In genomic region chr2:122007577-122007976, GRCh38 we compare ENCODE assay signal across 14 cellular contexts.
"Had no signal": no experiment of that assay in that cellular context is flagged by ENCODE, and none has a peak within 500 bp of the region (broad histone marks: within the 10 kb centered on the region; RNA-seq: fewer than 3 reads in every experiment).

No MANE protein-coding gene starts in this region.

- H3K36me3 ChIP-seq: ascending aorta, gastrocnemius medialis, heart right ventricle, spleen had no signal

- H3K27ac Mint-ChIP-seq: activated naive CD4-positive, alpha-beta T cell treated with anti-CD3 and anti-CD28 coated beads, Interleukin-2, amount 10 ng/mL, durations not matched to agents 7 days and 5 days; activated T-helper 2 cell treated with anti-CD3 and anti-CD28 coated beads, Interferon-gamma antibody, Interleukin-2, Interleukin-4, amounts not matched to agents 10 μg/mL and 5 μg/mL and 100 μg/mL, durations not matched to agents 14 hours and 24 hours and 36 hours; memory B cell; natural killer cell treated with Interleukin-12 subunit alpha and Interleukin-12 subunit beta and Interleukin-15 and Interleukin-18, amount 100 ng/mL, for 72 hours; stimulated activated naive CD8-positive, alpha-beta T cell treated with anti-CD3 and anti-CD28 coated beads, Interleukin-15, amount 100 ng/mL, for 72 hours had no signal

- H3K4me1 Mint-ChIP-seq: activated naive CD4-positive, alpha-beta T cell treated with anti-CD3 and anti-CD28 coated beads, Interleukin-2, amount 10 ng/mL, durations not matched to agents 7 days and 5 days; memory B cell; stimulated activated naive CD8-positive, alpha-beta T cell treated with anti-CD3 and anti-CD28 coated beads, Interleukin-15, amount 100 ng/mL, for 72 hours had no signal

- DNase-seq: activated CD4-positive, CD25-positive, alpha-beta regulatory T cell treated with anti-CD3 and anti-CD28 coated beads, Interleukin-2, amount 50 U/mL, for 72 hours; activated naive CD4-positive, alpha-beta T cell treated with anti-CD3 and anti-CD28 coated beads, Interleukin-2, amount 10 ng/mL, durations not matched to agents 7 days and 5 days; gastrocnemius medialis; heart right ventricle; left ventricle myocardium superior; occipital lobe; psoas muscle; spleen; stimulated activated naive CD8-positive, alpha-beta T cell treated with anti-CD3 and anti-CD28 coated beads, Interleukin-15, amount 100 ng/mL, for 72 hours had no signal

- H3K36me3 Mint-ChIP-seq: activated naive CD4-positive, alpha-beta T cell treated with anti-CD3 and anti-CD28 coated beads, Interleukin-2, amount 10 ng/mL, durations not matched to agents 7 days and 5 days; memory B cell; natural killer cell treated with Interleukin-12 subunit alpha and Interleukin-12 subunit beta and Interleukin-15 and Interleukin-18, amount 100 ng/mL, for 72 hours had no signal

- H3K27ac ChIP-seq: ascending aorta, gastrocnemius medialis, heart right ventricle, psoas muscle, spleen had no signal

- H3K4me3 Mint-ChIP-seq: activated naive CD4-positive, alpha-beta T cell treated with anti-CD3 and anti-CD28 coated beads, Interleukin-2, amount 10 ng/mL, durations not matched to agents 7 days and 5 days; memory B cell; natural killer cell treated with Interleukin-12 subunit alpha and Interleukin-12 subunit beta and Interleukin-15 and Interleukin-18, amount 100 ng/mL, for 72 hours; stimulated activated naive CD8-positive, alpha-beta T cell treated with anti-CD3 and anti-CD28 coated beads, Interleukin-15, amount 100 ng/mL, for 72 hours had no signal

- H3K9me3 Mint-ChIP-seq: activated naive CD4-positive, alpha-beta T cell treated with anti-CD3 and anti-CD28 coated beads, Interleukin-2, amount 10 ng/mL, durations not matched to agents 7 days and 5 days; activated T-helper 2 cell treated with anti-CD3 and anti-CD28 coated beads, Interferon-gamma antibody, Interleukin-2, Interleukin-4, amounts not matched to agents 10 μg/mL and 5 μg/mL and 100 μg/mL, durations not matched to agents 14 hours and 24 hours and 36 hours; natural killer cell treated with Interleukin-12 subunit alpha and Interleukin-12 subunit beta and Interleukin-15 and Interleukin-18, amount 100 ng/mL, for 72 hours; stimulated activated naive CD8-positive, alpha-beta T cell treated with anti-CD3 and anti-CD28 coated beads, Interleukin-15, amount 100 ng/mL, for 72 hours had no signal

- ATAC-seq: gastrocnemius medialis; heart right ventricle; left ventricle myocardium superior; natural killer cell treated with Interleukin-12 subunit alpha and Interleukin-12 subunit beta and Interleukin-15 and Interleukin-18, amount 100 ng/mL, for 72 hours; psoas muscle; sciatic nerve; stimulated activated naive CD8-positive, alpha-beta T cell treated with anti-CD3 and anti-CD28 coated beads, Interleukin-15, amount 100 ng/mL, for 72 hours had no signal

- H3K4me3 ChIP-seq: ascending aorta, gastrocnemius medialis, heart right ventricle, psoas muscle, spleen had no signal

- H3K9me3 ChIP-seq: ascending aorta, gastrocnemius medialis, heart right ventricle, psoas muscle, spleen had no signal

- H3K27me3 ChIP-seq: ascending aorta, gastrocnemius medialis, spleen had no signal

- H3K4me1 ChIP-seq: ascending aorta, gastrocnemius medialis, heart right ventricle, psoas muscle, spleen had no signal
